Comparison of ENCODE assay signal across 9 cellular contexts in the genomic region with DNA sequence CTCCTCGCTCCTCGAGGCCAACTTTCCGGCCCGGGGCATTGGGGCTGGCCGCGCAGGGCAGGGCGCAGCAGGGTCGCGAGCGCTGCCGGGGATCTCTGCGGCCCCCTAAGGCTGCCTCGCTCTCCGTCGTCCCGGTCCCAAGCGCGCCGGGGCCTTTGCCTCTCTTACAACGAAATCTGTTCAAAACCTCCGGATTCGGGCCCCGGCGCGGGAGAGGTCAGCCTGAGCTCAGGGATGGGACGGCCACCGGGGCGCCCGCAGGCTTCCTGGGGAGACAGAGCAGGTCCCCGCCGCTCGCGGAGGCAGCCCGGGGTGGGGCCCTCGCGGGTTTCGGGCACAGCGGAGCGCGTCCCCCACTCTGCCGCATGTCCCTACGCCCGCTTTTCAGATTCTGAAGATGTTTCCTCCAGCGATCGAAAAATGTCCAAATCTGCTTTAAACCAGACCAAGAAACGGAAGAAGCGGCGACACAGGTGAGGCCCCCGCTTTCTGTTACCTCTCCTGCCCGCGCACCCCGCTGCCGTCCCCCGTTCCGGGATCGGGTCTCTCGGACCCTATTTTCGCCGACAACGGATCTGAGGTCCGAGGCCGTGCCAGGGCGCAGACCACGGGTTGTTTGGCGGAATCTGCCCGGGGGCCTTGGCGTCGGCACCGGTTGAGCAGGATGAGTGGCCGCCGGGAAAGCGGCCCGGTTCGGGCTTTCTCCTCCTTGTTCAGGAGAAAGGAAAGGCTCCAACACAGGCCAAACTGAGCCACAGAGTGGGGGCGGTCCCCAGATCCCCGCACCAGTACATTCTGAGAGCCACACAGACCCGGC. TPM values are rescaled to one million over a fixed set of nuclear protein-coding genes. Genes with fewer than 3 reads are reported as not detected.
DNase-seq lines count a peak whose midpoint lies in the region; ATAC-seq and TF ChIP-seq lines count a peak whose summit lies in the region.
"Had no signal": no experiment of that assay in that cellular context is flagged by ENCODE, and none has a peak within 500 bp of the region (broad histone marks: within the 10 kb centered on the region; RNA-seq: fewer than 3 reads in every experiment).

No MANE protein-coding gene starts in this region.

- H3K9me3 ChIP-seq in H9 (ENCODE audit: control insufficient read depth, low read depth, low read length): no peaks in the 10 kb centered on the region
- no peaks in the 10 kb centered on the region for H3K9me3 ChIP-seq in iPS-18a (ENCODE audit: control insufficient read depth, low read depth, low read length)

- DNase-seq in H9: peak; percentile 47
- peak in 1 of 2 donors; percentile 26 for DNase-seq in activated naive CD4-positive, alpha-beta T cell treated with anti-CD3 and anti-CD28 coated beads, Interleukin-2, amount 50 U/mL, for 72 hours (ENCODE audit: low spot score in 2 of 2)
- DNase-seq in stimulated activated effector memory CD8-positive, alpha-beta T cell treated with anti-CD3 and anti-CD28 coated beads, Interleukin-12 subunit alpha, Interleukin-12 subunit beta, amount 100 ng/mL, for 72 hours (ENCODE audit: low spot score in 2 of 2): no peak
- DNase-seq in NCI-H1694 treated with DMSO at 0.1 percent for 48 hours (lab: John Stamatoyannopoulos, UW): no peak
- no peak for DNase-seq in GM19240 (ENCODE audit: insufficient read length, low spot score)
- DNase-seq in NCI-H187 treated with DMSO at 0.1 percent for 48 hours (lab: John Stamatoyannopoulos, UW): no peak

- H3K23ac ChIP-seq in H9 (ENCODE audit: insufficient read length, low read depth, low read length): no peak overlapping the region

- H3K27me3 ChIP-seq in H9 (ENCODE audit: insufficient read depth, low read length) (peaks cover 66% of the 10 kb centered on the region), iPS-18a (ENCODE audit: control insufficient read depth, insufficient read depth, low read length) (peaks cover 91% of the 10 kb centered on the region)

- peak overlapping the region; percentile 54 to 80 for H3K4me3 Mint-ChIP-seq in H9
- peak overlapping the region; percentile 59 for H3K4me3 Mint-ChIP-seq in stimulated activated effector memory CD8-positive, alpha-beta T cell treated with anti-CD3 and anti-CD28 coated beads, Interleukin-12 subunit alpha, Interleukin-12 subunit beta, amount 100 ng/mL, for 72 hours

- H4K20me1 ChIP-seq in H9 (ENCODE audit: control insufficient read depth, insufficient read depth, insufficient read length): no peaks in the 10 kb centered on the region

- no peaks in the 10 kb centered on the region for H3K79me1 ChIP-seq in H9 (ENCODE audit: insufficient read depth, low read depth, low read length, poor library complexity, severe bottlenecking)

- no peak overlapping the region for H2AK5ac ChIP-seq in H9 (ENCODE audit: insufficient read length, low read length)

- H3K36me3 Mint-ChIP-seq in H9 (ENCODE audit: insufficient read depth in 1 of 3, low read depth in 3 of 3): no peaks in the 10 kb centered on the region; a peak in 1 of 7 replicates
- H3K36me3 Mint-ChIP-seq in activated naive CD4-positive, alpha-beta T cell treated with anti-CD3 and anti-CD28 coated beads, Interleukin-2, amount 50 U/mL, for 72 hours: no peaks in the 10 kb centered on the region
- H3K36me3 Mint-ChIP-seq in stimulated activated effector memory CD8-positive, alpha-beta T cell treated with anti-CD3 and anti-CD28 coated beads, Interleukin-12 subunit alpha, Interleukin-12 subunit beta, amount 100 ng/mL, for 72 hours: no peaks in the 10 kb centered on the region

- no peak overlapping the region for H3T11ph ChIP-seq in H9 (ENCODE audit: low read length)

- H3K4me1 ChIP-seq in H9 (ENCODE audit: insufficient read depth, low read length): 0 out of 2 replicates have a peak, but pooled peaks cover 6% of the 10 kb centered on the region
- H3K4me1 ChIP-seq in iPS-18a (ENCODE audit: control insufficient read depth, low read depth, low read length): peaks cover 14% of the 10 kb centered on the region

- no peak overlapping the region for H3K4ac ChIP-seq in H9 (ENCODE audit: low read depth, low read length)

- H3K27ac Mint-ChIP-seq in H9: no peak overlapping the region
- no peak overlapping the region for H3K27ac Mint-ChIP-seq in activated naive CD4-positive, alpha-beta T cell treated with anti-CD3 and anti-CD28 coated beads, Interleukin-2, amount 50 U/mL, for 72 hours
- no peak overlapping the region for H3K27ac Mint-ChIP-seq in stimulated activated effector memory CD8-positive, alpha-beta T cell treated with anti-CD3 and anti-CD28 coated beads, Interleukin-12 subunit alpha, Interleukin-12 subunit beta, amount 100 ng/mL, for 72 hours

- H2BK5ac ChIP-seq in H9 (ENCODE audit: insufficient read length, low read length): no peak overlapping the region

- no peak overlapping the region for H3K27ac ChIP-seq in H9 (ENCODE audit: insufficient read length, low read depth, low read length)
- H3K27ac ChIP-seq in iPS-18a (ENCODE audit: low read length): no peak overlapping the region
- H3K27ac ChIP-seq: KMS-11 had no signal

- H2BK15ac ChIP-seq in H9 (ENCODE audit: low read depth, low read length): no peak overlapping the region

- no peak overlapping the region for H4K8ac ChIP-seq in H9 (replicated peaks; ENCODE audit: insufficient read length, low read depth, low read length)

- H3K23me2 ChIP-seq in H9 (ENCODE audit: insufficient read length, low read depth, low read length, poor library complexity, severe bottlenecking): peaks cover 21% of the 10 kb centered on the region

- no peak overlapping the region for H4K5ac ChIP-seq in H9 (ENCODE audit: insufficient read length, low read depth, low read length)

- no peaks in the 10 kb centered on the region for H3K36me3 ChIP-seq in iPS-18a (ENCODE audit: control insufficient read depth, low read depth, low read length)

- peaks cover 100% of the 10 kb centered on the region for H3K27me3 Mint-ChIP-seq in H9 (ENCODE audit: low read depth)

- peaks cover 29 to 55% of the 10 kb centered on the region in 2 experiments for H3K4me1 Mint-ChIP-seq in H9
- H3K4me1 Mint-ChIP-seq in stimulated activated effector memory CD8-positive, alpha-beta T cell treated with anti-CD3 and anti-CD28 coated beads, Interleukin-12 subunit alpha, Interleukin-12 subunit beta, amount 100 ng/mL, for 72 hours: peaks cover 26% of the 10 kb centered on the region

- H3K9ac ChIP-seq in H9 (ENCODE audit: extremely low read depth, insufficient read length, low read length) (no peak overlapping the region), iPS-18a (ENCODE audit: low read length) (no peak overlapping the region)
- H3K9ac ChIP-seq: KMS-11 had no signal

- H3K79me2 ChIP-seq in H9 (ENCODE audit: insufficient read depth, low read length): no peaks in the 10 kb centered on the region

- WGBS in H9 (ENCODE audit: extremely low coverage, insufficient read length, low lambda C conversion rate): no CpG with 5 or more reads among the region's 77 CpGs

- no peak overlapping the region for H2BK12ac ChIP-seq in H9 (ENCODE audit: insufficient read length, low read depth, low read length)

- H2BK120ac ChIP-seq in H9 (ENCODE audit: low read depth, low read length, poor library complexity, severe bottlenecking): no peak overlapping the region

- TF ChIP-seq CTCF in H9 (conservative IDR thresholded peaks at IDR 0.05): no peak

- H2AFZ ChIP-seq in H9 (ENCODE audit: low read length): no peak overlapping the region

- ATAC-seq in activated naive CD4-positive, alpha-beta T cell treated with anti-CD3 and anti-CD28 coated beads, Interleukin-2, amount 50 U/mL, for 72 hours: peak; percentile 20 to 31
- ATAC-seq in stimulated activated effector memory CD8-positive, alpha-beta T cell treated with anti-CD3 and anti-CD28 coated beads, Interleukin-12 subunit alpha, Interleukin-12 subunit beta, amount 100 ng/mL, for 72 hours: no peak

- H3K18ac ChIP-seq in H9 (ENCODE audit: insufficient read length, low read depth, low read length): no peak overlapping the region

- H3K56ac ChIP-seq in H9 (ENCODE audit: insufficient read length, low read depth, low read length): no peak overlapping the region

- H3K9me3 Mint-ChIP-seq in H9: no peaks in the 10 kb centered on the region; a peak in 2 of 5 replicates
- H3K9me3 Mint-ChIP-seq in activated naive CD4-positive, alpha-beta T cell treated with anti-CD3 and anti-CD28 coated beads, Interleukin-2, amount 50 U/mL, for 72 hours: no peaks in the 10 kb centered on the region
- no peaks in the 10 kb centered on the region for H3K9me3 Mint-ChIP-seq in stimulated activated effector memory CD8-positive, alpha-beta T cell treated with anti-CD3 and anti-CD28 coated beads, Interleukin-12 subunit alpha, Interleukin-12 subunit beta, amount 100 ng/mL, for 72 hours

- H2BK20ac ChIP-seq in H9 (ENCODE audit: low read depth, low read length, poor library complexity, severe bottlenecking): no peak overlapping the region

- H3K14ac ChIP-seq in H9 (ENCODE audit: insufficient read depth, low read length): no peak overlapping the region; the same call in 1 of the 2 replicates

- peak overlapping the region; percentile 73 for H3K4me2 ChIP-seq in H9 (ENCODE audit: insufficient read depth, insufficient read length, low read length)
- H3K4me2 ChIP-seq: KMS-11 had no signal

- peak overlapping the region; percentile 43 for H3K4me3 ChIP-seq in iPS-18a (ENCODE audit: low read length)

- no peak overlapping the region for H4K91ac ChIP-seq in H9 (ENCODE audit: insufficient read length, low read depth, low read length)

RNA-seq across cellular contexts. Expression of a gene that starts 1.8 kb away (rescaled TPM):
- not detected in 2 replicates for total RNA-seq in H9 (2021)
- not detected for total RNA-seq in activated naive CD4-positive, alpha-beta T cell treated with anti-CD3 and anti-CD28 coated beads, Interleukin-2, amount 50 U/mL, for 72 hours
- total RNA-seq: fibroblast of villous mesenchyme had no signal
